ENCODE assay signal across 1 cellular context in genomic region chr9:71136696-71137095, GRCh38.
TF ChIP-seq lines count a peak whose summit lies in the region.

No MANE protein-coding gene starts in this region.

TF ChIP-seq in K562, 482 proteins besides CTCF, POLR2A, EP300 and RAD21 (continued from another document):
- TF ChIP-seq, protein P1, sequence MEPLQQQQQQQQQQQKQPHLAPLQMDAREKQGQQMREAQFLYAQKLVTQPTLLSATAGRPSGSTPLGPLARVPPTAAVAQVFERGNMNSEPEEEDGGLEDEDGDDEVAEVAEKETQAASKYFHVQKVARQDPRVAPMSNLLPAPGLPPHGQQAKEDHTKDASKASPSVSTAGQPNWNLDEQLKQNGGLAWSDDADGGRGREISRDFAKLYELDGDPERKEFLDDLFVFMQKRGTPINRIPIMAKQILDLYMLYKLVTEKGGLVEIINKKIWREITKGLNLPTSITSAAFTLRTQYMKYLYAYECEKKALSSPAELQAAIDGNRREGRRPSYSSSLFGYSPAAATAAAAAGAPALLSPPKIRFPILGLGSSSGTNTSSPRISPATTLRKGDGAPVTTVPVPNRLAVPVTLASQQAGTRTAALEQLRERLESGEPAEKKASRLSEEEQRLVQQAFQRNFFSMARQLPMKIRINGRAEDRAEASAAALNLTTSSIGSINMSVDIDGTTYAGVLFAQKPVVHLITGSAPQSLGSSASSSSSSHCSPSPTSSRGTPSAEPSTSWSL (CRISPR knock-in tag; IDR thresholded peaks at IDR 0.05; ENCODE audit: borderline replicate concordance), result no peak
- no peak for TF ChIP-seq BRD4 (IDR thresholded peaks at IDR 0.05)
TF ChIP-seq in K562: peak in this region for 0.
